ENCODE assay signal across 13 cellular contexts in the genomic region with DNA sequence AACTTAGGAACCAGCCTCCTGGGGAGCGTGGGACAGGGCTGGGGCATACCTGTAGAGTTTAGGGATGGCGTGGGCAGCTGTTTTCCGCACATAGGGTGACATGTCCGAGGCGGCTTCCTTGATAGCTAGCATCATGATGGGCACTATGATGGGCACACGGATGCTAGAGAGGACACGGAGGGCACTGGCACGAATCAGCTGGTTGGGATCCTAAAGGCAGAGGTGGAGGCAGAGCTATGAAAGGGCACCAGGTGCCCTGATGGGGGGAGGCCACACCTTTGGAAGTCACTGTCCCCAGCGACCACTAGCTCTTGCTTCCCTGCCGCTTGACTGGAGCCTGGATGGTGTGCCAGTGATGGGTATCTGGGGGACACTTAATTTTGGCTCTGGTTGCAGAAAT. TPM values are rescaled to one million over a fixed set of nuclear protein-coding genes. Genes with fewer than 3 reads are reported as not detected.
A peak's percentile ranks its signal among the peaks of the same experiment; 100 is the strongest.
DNase-seq lines count a peak whose midpoint lies in the region; ATAC-seq and TF ChIP-seq lines count a peak whose summit lies in the region.
"Had no signal": no experiment of that assay in that cellular context is flagged by ENCODE, and none has a peak within 500 bp of the region (broad histone marks: within the 10 kb centered on the region; RNA-seq: fewer than 3 reads in every experiment).

No MANE protein-coding gene starts in this region.

- DNase-seq in activated naive CD4-positive, alpha-beta T cell treated with anti-CD3 and anti-CD28 coated beads, Interleukin-2, amount 10 ng/mL, durations not matched to agents 7 days and 5 days: no peak
- no peak for DNase-seq in activated naive CD4-positive, alpha-beta T cell treated with Interleukin-2 at 50 U/mL for 16 hours
- DNase-seq in activated CD8-positive, alpha-beta T cell treated with anti-CD3 and anti-CD28 coated beads for 36 hours: no peak
- DNase-seq in type B pancreatic cell (ENCODE audit: extremely low spot score, unreplicated experiment): no peak
- no peak for DNase-seq in stimulated activated CD4-positive, alpha-beta T cell treated with anti-CD3 and anti-CD28 coated beads, Interleukin-2, amount 100 ng/mL, for 48 hours
- no peak for DNase-seq in activated gamma-delta T cell (lab: John Stamatoyannopoulos, UW)
- DNase-seq: NCI-H1092; NK-92 treated with Interleukin-12 subunit alpha and Interleukin-12 subunit beta, amount 100 ng/mL, for 24 hours; stimulated activated CD4-positive, alpha-beta T cell treated with anti-CD3 and anti-CD28 coated beads, Interleukin-12 subunit alpha, Interleukin-12 subunit beta, amount 100 ng/mL, for 4 hours had no signal

- H3K27ac Mint-ChIP-seq in activated naive CD4-positive, alpha-beta T cell treated with anti-CD3 and anti-CD28 coated beads, Interleukin-2, amount 10 ng/mL, durations not matched to agents 7 days and 5 days: no peak overlapping the region
- no peak overlapping the region for H3K27ac Mint-ChIP-seq in activated CD8-positive, alpha-beta T cell treated with anti-CD3 and anti-CD28 coated beads for 36 hours
- peak overlapping the region; percentile 88 for H3K27ac Mint-ChIP-seq in type B pancreatic cell

- H3K27ac ChIP-seq in iPS-18a (ENCODE audit: low read length): no peak overlapping the region
- H3K27ac ChIP-seq: BLaER1 treated with 17β-estradiol and CSF1 and Interleukin-3, amounts not matched to agents 10 nM and 100 nM had no signal

- POLR2A ChIA-PET in activated CD8-positive, alpha-beta T cell treated with anti-CD3 and anti-CD28 coated beads for 36 hours (lab: Charles Lee): interaction anchor here (0.9 to 1.0 kb wide), 2 partner anchors 20 to 129 kb away, joined by 3 read pairs; no protein-coding TSS in a partner anchor

- H3K36me3 Mint-ChIP-seq in activated naive CD4-positive, alpha-beta T cell treated with anti-CD3 and anti-CD28 coated beads, Interleukin-2, amount 10 ng/mL, durations not matched to agents 7 days and 5 days: no peaks in the 10 kb centered on the region
- no peaks in the 10 kb centered on the region for H3K36me3 Mint-ChIP-seq in activated CD8-positive, alpha-beta T cell treated with anti-CD3 and anti-CD28 coated beads for 36 hours (ENCODE audit: low read depth)
- no peaks in the 10 kb centered on the region for H3K36me3 Mint-ChIP-seq in type B pancreatic cell

- H3K4me3 Mint-ChIP-seq in activated naive CD4-positive, alpha-beta T cell treated with anti-CD3 and anti-CD28 coated beads, Interleukin-2, amount 10 ng/mL, durations not matched to agents 7 days and 5 days: peak overlapping the region; percentile 75
- H3K4me3 Mint-ChIP-seq in activated CD8-positive, alpha-beta T cell treated with anti-CD3 and anti-CD28 coated beads for 36 hours: peak overlapping the region; percentile 81
- H3K4me3 Mint-ChIP-seq in type B pancreatic cell: peak overlapping the region; percentile 93

- TF ChIP-seq CTCF in activated CD8-positive, alpha-beta T cell treated with anti-CD3 and anti-CD28 coated beads for 36 hours (IDR thresholded peaks at IDR 0.05): no peak
- no peak for TF ChIP-seq CTCF in type B pancreatic cell (conservative IDR thresholded peaks at IDR 0.05)

- H3K4me3 ChIP-seq in iPS-18a (ENCODE audit: low read length): peak overlapping the region; percentile 71
- H3K4me3 ChIP-seq: BLaER1 treated with 17β-estradiol and CSF1 and Interleukin-3, amounts not matched to agents 10 nM and 100 nM had no signal

- H3K9me3 ChIP-seq in iPS-18a (ENCODE audit: control insufficient read depth, low read depth, low read length): no peaks in the 10 kb centered on the region
- H3K9me3 ChIP-seq: BLaER1 treated with 17β-estradiol and CSF1 and Interleukin-3, amounts not matched to agents 10 nM and 100 nM had no signal

- H3K9me3 Mint-ChIP-seq in activated naive CD4-positive, alpha-beta T cell treated with anti-CD3 and anti-CD28 coated beads, Interleukin-2, amount 10 ng/mL, durations not matched to agents 7 days and 5 days: no peaks in the 10 kb centered on the region
- no peaks in the 10 kb centered on the region for H3K9me3 Mint-ChIP-seq in activated CD8-positive, alpha-beta T cell treated with anti-CD3 and anti-CD28 coated beads for 36 hours
- no peaks in the 10 kb centered on the region for H3K9me3 Mint-ChIP-seq in type B pancreatic cell
- H3K9me3 Mint-ChIP-seq: neural crest cell had no signal

- H3K4me1 Mint-ChIP-seq in activated naive CD4-positive, alpha-beta T cell treated with anti-CD3 and anti-CD28 coated beads, Interleukin-2, amount 10 ng/mL, durations not matched to agents 7 days and 5 days: peaks cover 14% of the 10 kb centered on the region
- peaks cover 6% of the 10 kb centered on the region for H3K4me1 Mint-ChIP-seq in activated CD8-positive, alpha-beta T cell treated with anti-CD3 and anti-CD28 coated beads for 36 hours (ENCODE audit: low read depth)
- H3K4me1 Mint-ChIP-seq in type B pancreatic cell (ENCODE audit: unreplicated experiment): no peaks in the 10 kb centered on the region

- CTCF ChIA-PET in activated naive CD4-positive, alpha-beta T cell treated with anti-CD3 and anti-CD28 coated beads, Interleukin-2, amount 10 ng/mL, durations not matched to agents 7 days and 5 days (lab: Charles Lee): interaction anchor here (0.8 to 1.6 kb wide), 2 partner anchors 55 to 151 kb away, joined by 3 read pairs; no protein-coding TSS in a partner anchor
- CTCF ChIA-PET in activated CD8-positive, alpha-beta T cell treated with anti-CD3 and anti-CD28 coated beads for 36 hours (lab: Charles Lee): interaction anchor here (1.0 to 1.4 kb wide), 3 partner anchors 29 to 69 kb away, joined by 3 to 5 read pairs (median 3); no protein-coding TSS in a partner anchor

- intact Hi-C loops in activated CD8-positive, alpha-beta T cell treated with anti-CD3 and anti-CD28 coated beads for 36 hours (cut with micrococcal nuclease): no loop called here

- H3K36me3 ChIP-seq in iPS-18a (ENCODE audit: control insufficient read depth, low read depth, low read length): no peaks in the 10 kb centered on the region
- H3K36me3 ChIP-seq: BLaER1 treated with 17β-estradiol and CSF1 and Interleukin-3, amounts not matched to agents 10 nM and 100 nM had no signal

- H3K27me3 Mint-ChIP-seq in activated naive CD4-positive, alpha-beta T cell treated with anti-CD3 and anti-CD28 coated beads, Interleukin-2, amount 10 ng/mL, durations not matched to agents 7 days and 5 days: peaks cover 40% of the 10 kb centered on the region
- no peaks in the 10 kb centered on the region for H3K27me3 Mint-ChIP-seq in activated CD8-positive, alpha-beta T cell treated with anti-CD3 and anti-CD28 coated beads for 36 hours
- peaks cover 76% of the 10 kb centered on the region for H3K27me3 Mint-ChIP-seq in type B pancreatic cell

- H3K27me3 ChIP-seq in iPS-18a (ENCODE audit: control insufficient read depth, insufficient read depth, low read length): peaks cover 22% of the 10 kb centered on the region
- H3K27me3 ChIP-seq: BLaER1 treated with 17β-estradiol and CSF1 and Interleukin-3, amounts not matched to agents 10 nM and 100 nM had no signal

- peaks cover 3% of the 10 kb centered on the region for H3K4me1 ChIP-seq in iPS-18a (ENCODE audit: control insufficient read depth, low read depth, low read length)
- H3K4me1 ChIP-seq: BLaER1 treated with 17β-estradiol and CSF1 and Interleukin-3, amounts not matched to agents 10 nM and 100 nM had no signal

- H3K9ac ChIP-seq in iPS-18a (ENCODE audit: low read length): peak overlapping the region; percentile 69
- H3K9ac ChIP-seq: BLaER1 treated with 17β-estradiol and CSF1 and Interleukin-3, amounts not matched to agents 10 nM and 100 nM had no signal

- no peak for ATAC-seq in activated CD8-positive, alpha-beta T cell treated with anti-CD3 and anti-CD28 coated beads for 36 hours
- ATAC-seq in GM18909 (IDR thresholded peaks at IDR 0.05; ENCODE audit: poor library complexity, unreplicated experiment): no peak

RNA-seq across cellular contexts. Expression of a gene that starts 28.3 kb away (rescaled TPM):
- total RNA-seq in activated CD8-positive, alpha-beta T cell treated with anti-CD3 and anti-CD28 coated beads for 36 hours: under 1 TPM; 0.16 to 0.18 TPM
- total RNA-seq in type B pancreatic cell (ENCODE audit: low replicate concordance): 7.3 and 8.0 TPM in 2 replicates

RNA-seq across cellular contexts. Expression of a gene that starts 34.2 kb away (rescaled TPM):
- 1 to 10 TPM; 1.2 to 1.6 TPM for total RNA-seq in activated CD8-positive, alpha-beta T cell treated with anti-CD3 and anti-CD28 coated beads for 36 hours
- 1.6 and 1.8 TPM in 2 replicates for total RNA-seq in type B pancreatic cell (ENCODE audit: low replicate concordance)
